In genomic region chr5:44862808-44863207, GRCh38 we compare ENCODE assay signal across 8 cellular contexts. TPM values are rescaled to one million over a fixed set of nuclear protein-coding genes. Genes with fewer than 3 reads are reported as not detected.
DNase-seq lines count a peak whose midpoint lies in the region; FAIRE-seq and TF ChIP-seq lines count a peak whose summit lies in the region.

No MANE protein-coding gene starts in this region.

- H3K4me3 ChIP-seq in GM12865 (ENCODE audit: low read depth, low read length) (no peak overlapping the region), OCI-LY3 (ENCODE audit: low read length) (no peak overlapping the region), kidney (ENCODE audit: low read length in 2 of 2) (no peak overlapping the region)

- peak overlapping the region; percentile 3; the same call in 1 of the 2 replicates for H3K4me2 ChIP-seq in OCI-LY3 (ENCODE audit: low read length)

- FAIRE-seq in H54 (lab: Jason Lieb, UNC) (peak; percentile 96), kidney (lab: Jason Lieb, UNC) (no peak)

- H3K79me2 ChIP-seq in OCI-LY3 (ENCODE audit: low read length): no peaks in the 10 kb centered on the region

- H3K4me1 ChIP-seq in OCI-LY3 (ENCODE audit: low read length) (peaks cover 14% of the 10 kb centered on the region), kidney (ENCODE audit: control insufficient read depth in 1 of 2, insufficient read depth in 1 of 2, low read depth in 1 of 2, low read length in 2 of 2) (no peaks in the 10 kb centered on the region)

- H3K9ac ChIP-seq in OCI-LY3 (ENCODE audit: low read length): no peak overlapping the region
- H3K9ac ChIP-seq in kidney (ENCODE audit: low read length in 2 of 2): no peak overlapping the region

- peak; percentile 30 for DNase-seq in GM12865 (ENCODE audit: low read depth)
- DNase-seq in H54 (ENCODE audit: insufficient read length, low spot score): no peak
- DNase-seq in kidney: no peak
- DNase-seq in activated gamma-delta T cell (lab: John Stamatoyannopoulos, UW): no peak
- no peak for DNase-seq in NCI-H1930 (lab: John Stamatoyannopoulos, UW)
- no peak for DNase-seq in activated naive CD4-positive, alpha-beta T cell treated with Interleukin-2 at 50 U/mL for 16 hours
- no peak for DNase-seq in midbrain (lab: John Stamatoyannopoulos, UW)

- H3K36me3 ChIP-seq in OCI-LY3 (replicated peaks; ENCODE audit: low read depth, low read length) (no peaks in the 10 kb centered on the region), kidney (ENCODE audit: control insufficient read depth in 1 of 2, insufficient read depth in 2 of 2, low read length in 2 of 2) (no peaks in the 10 kb centered on the region)

- no peak overlapping the region for H3K27ac ChIP-seq in OCI-LY3 (ENCODE audit: low read length)
- no peak overlapping the region for H3K27ac ChIP-seq in kidney (ENCODE audit: low read depth in 2 of 2, low read length in 2 of 2)

- no peaks in the 10 kb centered on the region for H4K20me1 ChIP-seq in OCI-LY3 (ENCODE audit: insufficient read depth, low read length)

- H3K9me3 ChIP-seq in OCI-LY3 (ENCODE audit: insufficient read depth, low read length) (no peaks in the 10 kb centered on the region), kidney (ENCODE audit: control insufficient read depth in 1 of 2, low read length in 2 of 2) (no peaks in the 10 kb centered on the region)

- intact Hi-C loops in kidney (cut with DNase I): no loop called here

- peak; percentile 33 for TF ChIP-seq CTCF in GM12865 (IDR thresholded peaks at IDR 0.05; ENCODE audit: insufficient read depth, low read depth, low read length, missing control alignments)
- peak; percentile 70 for TF ChIP-seq CTCF in OCI-LY3 (IDR thresholded peaks at IDR 0.05; ENCODE audit: low read depth, low read length)
- TF ChIP-seq CTCF in kidney (IDR thresholded peaks at IDR 0.05; ENCODE audit: borderline replicate concordance, extremely low read depth, insufficient read depth): peak; percentile 19

- peak overlapping the region; percentile 64; the same call in 1 of the 2 replicates for H2AFZ ChIP-seq in OCI-LY3 (ENCODE audit: low read depth, low read length)

- TF ChIP-seq POLR2A in H54 (IDR thresholded peaks at IDR 0.05; ENCODE audit: low read depth, low read length): no peak

- H3K27me3 ChIP-seq in OCI-LY3 (ENCODE audit: low read depth, low read length): no peaks in the 10 kb centered on the region

RNA-seq across cellular contexts. Expression of gene MRPS30, which starts 54.1 kb away (rescaled TPM):
- total RNA-seq in kidney: 48.0 TPM
- polyA plus RNA-seq in kidney (ENCODE audit: insufficient read depth, low read depth, low replicate concordance): 37.3 TPM

Comparison
In these comparisons a context has a peak if more than half of its experiments do, and no peak if none do; other contexts are left out.
1. CTCF ChIP-seq: peak in every context shown above with its lines; median percentile 70 in OCI-LY3; 33 in GM12865; 19 in kidney.